ENCODE assay signal across 14 cellular contexts in genomic region chr1:207888647-207889046, GRCh38. TPM values are rescaled to one million over a fixed set of nuclear protein-coding genes. Genes with fewer than 3 reads are reported as not detected.
A peak's percentile ranks its signal among the peaks of the same experiment; 100 is the strongest.
DNase-seq lines count a peak whose midpoint lies in the region; ATAC-seq and TF ChIP-seq lines count a peak whose summit lies in the region.
"Had no signal": no experiment of that assay in that cellular context is flagged by ENCODE, and none has a peak within 500 bp of the region (broad histone marks: within the 10 kb centered on the region; RNA-seq: fewer than 3 reads in every experiment).

No MANE protein-coding gene starts in this region.

- CTCF ChIA-PET in activated CD8-positive, alpha-beta T cell treated with anti-CD3 and anti-CD28 coated beads for 36 hours (lab: Charles Lee), result interaction anchor here (0.7 to 9.7 kb wide), 5 partner anchors 9 to 73 kb away, joined by 3 to 285 read pairs (median 87); no protein-coding TSS in a partner anchor

- H3K4me3 ChIP-seq in esophagus muscularis mucosa, result no peak overlapping the region
- no peak overlapping the region for H3K4me3 ChIP-seq in muscle layer of colon (ENCODE audit: low read depth in 1 of 2, low read length in 2 of 2)

- peaks cover 0 to 36% (median 6%) of the 10 kb centered on the region in 4 donors for H3K36me3 ChIP-seq in esophagus muscularis mucosa
- no peaks in the 10 kb centered on the region for H3K36me3 ChIP-seq in muscle layer of colon (ENCODE audit: insufficient read depth, low read length)

- no peak overlapping the region for H3K27ac Mint-ChIP-seq in activated CD8-positive, alpha-beta T cell treated with anti-CD3 and anti-CD28 coated beads for 36 hours

- DNase-seq in Right ventricle myocardium superior (no peak), cardiac septum (ENCODE audit: low spot score) (no peak), esophagus muscularis mucosa (ENCODE audit: extremely low spot score) (no peak), mesenteric fat pad (ENCODE audit: low spot score) (no peak), GM10266 (ENCODE audit: extremely low spot score) (no peak)
- no peak for DNase-seq in activated CD8-positive, alpha-beta T cell treated with anti-CD3 and anti-CD28 coated beads for 36 hours
- DNase-seq: ACHN; activated effector memory CD4-positive, alpha-beta T cell treated with anti-CD3 and anti-CD28 coated beads, Interleukin-2, amount 50 U/mL, for 16 hours; effector CD8-positive, alpha-beta T cell; NCI-H2171 had no signal

- H3K9me3 Mint-ChIP-seq in activated CD8-positive, alpha-beta T cell treated with anti-CD3 and anti-CD28 coated beads for 36 hours, result no peaks in the 10 kb centered on the region

- TF ChIP-seq CTCF in esophagus muscularis mucosa (IDR thresholded peaks at IDR 0.05) (peak in 1 of 3 experiments; percentile 14), GM10266 (IDR thresholded peaks at IDR 0.05; ENCODE audit: control insufficient read depth, insufficient read depth, low read depth, missing control alignments) (no peak)
- TF ChIP-seq CTCF in activated CD8-positive, alpha-beta T cell treated with anti-CD3 and anti-CD28 coated beads for 36 hours (IDR thresholded peaks at IDR 0.05), result no peak

- no peak overlapping the region for H3K4me3 Mint-ChIP-seq in activated CD8-positive, alpha-beta T cell treated with anti-CD3 and anti-CD28 coated beads for 36 hours

- no peak for TF ChIP-seq EP300 in esophagus muscularis mucosa (IDR thresholded peaks at IDR 0.05)

- H3K27me3 ChIP-seq in esophagus muscularis mucosa, result no peaks in the 10 kb centered on the region
- no peaks in the 10 kb centered on the region for H3K27me3 ChIP-seq in muscle layer of colon (ENCODE audit: control insufficient read depth in 1 of 2, insufficient read depth in 2 of 2, low read length in 2 of 2)

- peaks cover 2% of the 10 kb centered on the region for H3K27me3 Mint-ChIP-seq in activated CD8-positive, alpha-beta T cell treated with anti-CD3 and anti-CD28 coated beads for 36 hours

- H3K36me3 Mint-ChIP-seq in activated CD8-positive, alpha-beta T cell treated with anti-CD3 and anti-CD28 coated beads for 36 hours (ENCODE audit: low read depth), result no peaks in the 10 kb centered on the region

- peak overlapping the region; percentile 24 for H3K9ac ChIP-seq in muscle layer of colon (ENCODE audit: low read length)
- H3K9ac ChIP-seq: parathyroid adenoma had no signal

- 78% methylated on average over 5 of the region's 5 CpGs for WGBS in esophagus muscularis mucosa

- no peaks in the 10 kb centered on the region for H3K9me3 ChIP-seq in esophagus muscularis mucosa
- H3K9me3 ChIP-seq in muscle layer of colon (ENCODE audit: low read length), result no peaks in the 10 kb centered on the region

- no peak for TF ChIP-seq POLR2A in esophagus muscularis mucosa (IDR thresholded peaks at IDR 0.05; ENCODE audit: low read depth)

- H3K4me1 Mint-ChIP-seq in activated CD8-positive, alpha-beta T cell treated with anti-CD3 and anti-CD28 coated beads for 36 hours (ENCODE audit: low read depth), result peaks cover 17% of the 10 kb centered on the region

- intact Hi-C loops in Right ventricle myocardium superior (cut with DNase I) (loop anchor here (5.0 kb wide), 1 partner anchor 34 kb away; no protein-coding TSS in a partner anchor), cardiac septum (cut with DNase I) (loop anchor here (5.0 to 10.0 kb wide), 2 partner anchors 204 to 356 kb away; partner anchors contain the start of gene PLXNA2), esophagus muscularis mucosa (cut with DNase I) (no loop called here)
- intact Hi-C loops in activated CD8-positive, alpha-beta T cell treated with anti-CD3 and anti-CD28 coated beads for 36 hours (cut with micrococcal nuclease), result no loop called here

- POLR2A ChIA-PET in activated CD8-positive, alpha-beta T cell treated with anti-CD3 and anti-CD28 coated beads for 36 hours (lab: Charles Lee), result no interaction called here

- H3K4me1 ChIP-seq in esophagus muscularis mucosa (peaks cover 71 to 100% (median 91%) of the 10 kb centered on the region in 4 donors), muscle layer of colon (ENCODE audit: insufficient read depth, low read length) (peaks cover 64% of the 10 kb centered on the region)
- H3K4me1 ChIP-seq: parathyroid adenoma had no signal

- peak; percentile 2 for ATAC-seq in Right ventricle myocardium superior (ENCODE audit: poor library complexity)
- ATAC-seq in activated CD8-positive, alpha-beta T cell treated with anti-CD3 and anti-CD28 coated beads for 36 hours, result no peak
- ATAC-seq in GM18502 (IDR thresholded peaks at IDR 0.05; ENCODE audit: poor library complexity, unreplicated experiment), result no peak

- H3K27ac ChIP-seq in esophagus muscularis mucosa (replicated peaks in 1 of 4) (peak overlapping the region; percentile 68 to 75 (median 73)), muscle layer of colon (ENCODE audit: low read depth, low read length) (peak overlapping the region; percentile 17)

RNA-seq across cellular contexts. Expression of gene CD34, which starts 22.3 kb away (rescaled TPM):
- total RNA-seq in Right ventricle myocardium superior (72.5 TPM), cardiac septum (49.9 TPM), esophagus muscularis mucosa (100 to 1,000 TPM in 2 of 4 donors, 10 to 100 TPM in 2; 70.2 to 136 (median 93.3) TPM), mesenteric fat pad (45.5 TPM)
- under 1 TPM; 0.04 to 0.05 TPM for total RNA-seq in activated CD8-positive, alpha-beta T cell treated with anti-CD3 and anti-CD28 coated beads for 36 hours
- total RNA-seq: HT1080 had no signal

Comparison
In these comparisons a context has a peak if more than half of its experiments do, and no peak if none do; other contexts are left out.
1. RNA of gene CD34, which starts 22.3 kb away (total RNA-seq): 70.2 to 136 TPM in esophagus muscularis mucosa, 72.5 TPM in Right ventricle myocardium superior (single experiment), 49.9 TPM in cardiac septum (single experiment) and 45.5 TPM in mesenteric fat pad (single experiment); 0.04 to 0.05 TPM in activated CD8-positive, alpha-beta T cell treated with anti-CD3 and anti-CD28 coated beads for 36 hours; every median in the first group is over 10 times any median in the second.
2. intact Hi-C loops: an anchor here in Right ventricle myocardium superior (5.0 kb wide) and cardiac septum (5.0 to 10.0 kb wide); none called in esophagus muscularis mucosa and activated CD8-positive, alpha-beta T cell treated with anti-CD3 and anti-CD28 coated beads for 36 hours.